21 cellular contexts compared by ENCODE assay signal in the genomic region with DNA sequence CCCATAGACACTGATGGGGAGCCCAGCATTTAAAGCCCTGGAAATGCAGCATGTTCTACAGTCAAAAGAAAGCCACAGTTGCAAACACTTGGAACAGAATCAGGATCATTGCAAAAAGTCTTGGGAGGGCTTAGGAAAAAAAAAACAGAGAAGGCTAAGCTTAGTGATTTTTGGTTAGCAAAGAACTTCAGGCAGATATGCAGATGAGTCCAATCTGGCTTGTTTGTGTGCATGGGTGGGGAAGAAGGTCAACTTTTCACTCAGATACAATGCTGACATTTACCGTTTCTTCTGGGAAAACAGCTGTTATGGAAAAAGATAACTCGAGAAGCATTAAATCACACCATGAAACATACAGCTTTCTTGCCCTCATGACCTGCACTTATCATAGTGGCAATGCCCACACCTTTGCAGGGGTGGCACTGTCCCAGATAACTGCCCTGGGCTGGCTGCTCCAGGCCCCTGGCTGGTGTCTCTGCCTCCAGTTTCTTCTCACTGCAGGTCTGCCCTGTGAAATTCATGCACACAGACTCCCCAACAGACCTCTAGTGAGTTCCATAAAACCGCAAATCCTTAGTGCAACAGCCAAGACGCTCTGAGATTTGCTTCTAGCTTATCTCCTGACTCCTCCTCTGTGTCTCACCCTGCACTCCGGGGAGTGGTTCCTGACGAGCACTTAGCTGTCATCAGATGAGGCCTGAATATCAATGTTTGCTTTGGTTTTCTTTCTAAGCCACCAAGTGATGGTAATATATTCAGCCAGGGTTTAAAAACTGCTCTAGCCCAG.
DNase-seq lines count a peak whose midpoint lies in the region; ATAC-seq and TF ChIP-seq lines count a peak whose summit lies in the region.
"Had no signal": no experiment of that assay in that cellular context is flagged by ENCODE, and none has a peak within 500 bp of the region (broad histone marks: within the 10 kb centered on the region; RNA-seq: fewer than 3 reads in every experiment).

No MANE protein-coding gene starts in this region.

- H3K4me3 ChIP-seq in heart right ventricle, result no peak overlapping the region
- H3K4me3 ChIP-seq: lower lobe of right lung had no signal

- intact Hi-C loops in heart right ventricle (cut with DNase I), result no loop called here

- peak overlapping the region; percentile 52; the same call in 1 of the 2 replicates for H3K27ac ChIP-seq in VCaP
- H3K27ac ChIP-seq in heart right ventricle, result no peak overlapping the region
- H3K27ac ChIP-seq: lower lobe of right lung had no signal

- in situ Hi-C loops in GM13977 (cut with MboI; ENCODE audit: low pct_unique_long_range_greater_than_20kb, low sequenced_read_pairs, unreplicated experiment), result no loop called here

- TF ChIP-seq CTCF in VCaP (conservative IDR thresholded peaks at IDR 0.05) (no peak), heart right ventricle (IDR thresholded peaks at IDR 0.05) (no peak), omental fat pad (IDR thresholded peaks at IDR 0.05) (no peak), GM13977 (IDR thresholded peaks at IDR 0.05; ENCODE audit: extremely low read depth, insufficient read depth, missing control alignments) (no peak)

- no peaks in the 10 kb centered on the region for H3K36me3 ChIP-seq in heart right ventricle
- H3K36me3 ChIP-seq: lower lobe of right lung had no signal

- H3K4me1 ChIP-seq in heart right ventricle, result peaks cover 0 to 20% (median 11%) of the 10 kb centered on the region in 9 donors

- H3K9me3 ChIP-seq in heart right ventricle, result no peaks in the 10 kb centered on the region
- H3K9me3 ChIP-seq: lower lobe of right lung had no signal

- H3K27me3 ChIP-seq in heart right ventricle, result no peaks in the 10 kb centered on the region

- 44 to 56% methylated on average over 6 of the region's 6 CpGs for WGBS in heart right ventricle, 2 donors

- DNase-seq in GM03348 (ENCODE audit: low spot score) (peak; percentile 16), heart right ventricle (no peak), omental fat pad (ENCODE audit: low spot score) (no peak), NCI-H1417 treated with DMSO at 0.1 percent for 48 hours (lab: John Stamatoyannopoulos, UW) (no peak), GM13977 (ENCODE audit: low spot score) (no peak), SIG-M5 treated with dmso at 0.1 percent for 504 hours (lab: John Stamatoyannopoulos, UW; ENCODE audit: unreplicated experiment) (no peak)
- DNase-seq: activated CD4-positive, alpha-beta T cell treated with anti-CD3 and anti-CD28 coated beads, Interleukin-2, amount 50 U/mL, for 48 hours; activated CD4-positive, CD25-positive, alpha-beta regulatory T cell; DMS53; effector CD4-positive, alpha-beta T cell; GDM1; H7; hypothalamus; lower lobe of right lung; NCI-H82; PC-3; SHP77 had no signal

- ATAC-seq in heart right ventricle (peak in 6 of 8 donors; percentile 52 to 73 (median 62)), omental fat pad (ENCODE audit: low FRiP score) (peak; percentile 64), HG03432 (IDR thresholded peaks at IDR 0.05; ENCODE audit: unreplicated experiment) (no peak)
- ATAC-seq: HepG2; PC-3; stimulated activated effector memory CD8-positive, alpha-beta T cell treated with anti-CD3 and anti-CD28 coated beads, Interleukin-12 subunit alpha, Interleukin-12 subunit beta, amount 100 ng/mL, for 72 hours had no signal
